Comparison of ENCODE assay signal across 8 cellular contexts in the genomic region with DNA sequence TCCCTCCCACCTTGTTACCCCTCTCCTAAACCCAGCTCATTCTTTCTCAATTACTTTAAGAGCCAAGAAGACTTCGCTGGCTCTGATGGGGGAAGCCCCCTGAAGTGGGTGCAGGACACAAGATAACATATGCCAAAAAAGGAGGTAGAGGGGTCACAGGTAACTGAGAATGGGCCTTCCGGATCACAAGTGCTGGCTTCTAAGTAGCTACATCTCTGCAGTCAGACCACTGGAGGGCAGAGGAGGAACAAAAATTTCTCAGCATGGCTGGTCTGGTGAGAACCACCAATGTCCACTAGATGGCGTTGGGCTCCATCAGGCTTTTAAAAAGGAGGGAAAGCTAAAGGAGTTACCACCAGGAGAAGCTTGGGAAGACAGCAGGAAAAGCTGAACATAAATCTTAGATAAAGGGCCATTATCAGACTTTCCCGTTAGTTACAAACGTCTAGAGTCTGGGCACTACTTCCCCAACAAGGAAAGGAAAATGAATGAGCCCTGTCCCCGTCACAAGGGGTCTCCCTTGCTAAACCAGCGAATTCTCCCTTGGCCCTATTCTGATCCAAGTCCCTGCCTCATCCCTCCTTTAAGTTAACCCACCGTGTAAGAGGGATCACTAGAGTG. TPM values are rescaled to one million over a fixed set of nuclear protein-coding genes. Genes with fewer than 3 reads are reported as not detected.
DNase-seq lines count a peak whose midpoint lies in the region; ATAC-seq, FAIRE-seq and TF ChIP-seq lines count a peak whose summit lies in the region.

No MANE protein-coding gene starts in this region.

- no peaks in the 10 kb centered on the region; a peak in 1 of 5 replicates for H3K27me3 ChIP-seq in HepG2 (ENCODE audit: control insufficient read depth in 1 of 2, insufficient read depth in 2 of 2, low read length in 2 of 2)

- FAIRE-seq in HepG2 (lab: Jason Lieb, UNC): peak; percentile 99

- WGBS in HepG2 (ENCODE audit: low lambda C conversion rate): 44% methylated on average over 8 of the region's 8 CpGs

- H3K9me3 ChIP-seq in HepG2 (ENCODE audit: low read length): no peaks in the 10 kb centered on the region

- CTCF ChIA-PET in HepG2 (lab: Yijun Ruan, JAX; ENCODE audit: low intra/inter-chr PET ratio, low total read pairs): interaction anchor here (0.6 to 4.5 kb wide), 18 partner anchors 9 to 512 kb away, joined by 3 to 34 read pairs (median 4); partner anchors contain the start of genes ACIN1, C14orf119 and CDH24

- DNase-seq in T-helper 22 cell (ENCODE audit: low read depth): peak; percentile 44
- DNase-seq in central memory CD4-positive, alpha-beta T cell: peak; percentile 73
- peak; percentile 98 for DNase-seq in HepG2 (ENCODE audit: low spot score)
- DNase-seq in stimulated activated CD4-positive, alpha-beta T cell treated with anti-CD3 and anti-CD28 coated beads, TNF-alpha, amount 100 ng/mL, for 1 hour (ENCODE audit: low read depth in 3 of 3, low spot score in 1 of 3): peak; percentile 30 to 47 (median 39)
- DNase-seq in amniotic stem cell (lab: John Stamatoyannopoulos, UW): no peak
- DNase-seq in SKM-1 (lab: John Stamatoyannopoulos, UW; ENCODE audit: unreplicated experiment): no peak

- no peak overlapping the region for H3K9ac ChIP-seq in HepG2 (ENCODE audit: insufficient read depth, low read depth, low read length)

- H3K4me2 ChIP-seq in HepG2 (ENCODE audit: low read depth, low read length): peak overlapping the region; percentile 21; the same call in 1 of the 2 replicates

- H2AFZ ChIP-seq in HepG2 (ENCODE audit: low read length): no peak overlapping the region

- peak; percentile 94 for TF ChIP-seq RAD21 in HepG2 (CRISPR knock-in tag; IDR thresholded peaks at IDR 0.05)

- POLR2A ChIA-PET in HepG2 (lab: Yijun Ruan, JAX): interaction anchor here (0.6 to 2.0 kb wide), 33 partner anchors 9 to 1144 kb away, joined by 3 to 80 read pairs (median 4); partner anchors contain the start of genes ACIN1, AJUBA, BCL2L2 and C14orf119

- peaks cover 42 to 72% of the 10 kb centered on the region in 2 experiments for H3K36me3 ChIP-seq in HepG2 (replicated peaks in 1 of 2; ENCODE audit: control insufficient read depth in 1 of 2, insufficient read depth in 2 of 2, low read length in 2 of 2)

- TF ChIP-seq CTCF in HepG2 (CRISPR knock-in tag; IDR thresholded peaks at IDR 0.05): peak; percentile 99

- H3K4me1 ChIP-seq in HepG2 (ENCODE audit: insufficient read depth, low read length): peaks cover 42% of the 10 kb centered on the region

- peaks cover 45% of the 10 kb centered on the region for H3K79me2 ChIP-seq in HepG2 (ENCODE audit: insufficient read depth, low read length)

- TF ChIP-seq POLR2A in HepG2 (IDR thresholded peaks at IDR 0.05; ENCODE audit: insufficient read depth in 1 of 2, low read depth in 2 of 2, low read length in 2 of 2): peak in 1 of 2 experiments; percentile 24; a peak in 2 of 4 replicates

- ATAC-seq in GM18498 (IDR thresholded peaks at IDR 0.05; ENCODE audit: unreplicated experiment) (peak; percentile 80), HG03095 (IDR thresholded peaks at IDR 0.05; ENCODE audit: unreplicated experiment) (peak; percentile 61), HepG2 (peak; percentile 79)

- H4K20me1 ChIP-seq in HepG2 (ENCODE audit: insufficient read depth, low read length): peaks cover 12% of the 10 kb centered on the region

- BruUV-seq in HepG2 (replicated peaks; lab: Mats Ljungman, UMichigan): TSS peak; percentile 6

- no peak overlapping the region for H3K4me3 ChIP-seq in HepG2 (replicated peaks in 1 of 3; ENCODE audit: insufficient read depth in 1 of 3, low read depth in 2 of 3, low read length in 3 of 3)

- no peak; a peak in 1 of 4 replicates for TF ChIP-seq EP300 in HepG2 (IDR thresholded peaks at IDR 0.05; ENCODE audit: low read depth in 2 of 2, low read length in 2 of 2)
- TF ChIP-seq EP300 in HepG2 (CRISPR knock-in tag; IDR thresholded peaks at IDR 0.05; ENCODE audit: borderline replicate concordance): no peak

- H3K27ac ChIP-seq in HepG2 (ENCODE audit: extremely low read length, insufficient read depth, low read length): peak overlapping the region; percentile 5

- intact Hi-C loops in HepG2 (cut with micrococcal nuclease; ENCODE audit: unreplicated experiment): loop anchor here (1.0 to 2.0 kb wide), 3 partner anchors 8 to 118 kb away; no protein-coding TSS in a partner anchor

- in situ Hi-C loops in HepG2 (cut with HindIII; ENCODE audit: extremely low pct_ligation_motif_present, low pct_unique_long_range_greater_than_20kb): loop anchor here (5.0 kb wide), 1 partner anchor 38 kb away; no protein-coding TSS in a partner anchor

RNA-seq across cellular contexts. Expression of gene CDH24, which starts 11.6 kb away (rescaled TPM):
- 0.41 and 0.69 TPM in 2 replicates for total RNA-seq in HepG2 (2016; rRNA removed; fragmentation: Illumina TruSeq; extraction: Trizol)
- total RNA-seq in HepG2 (2016; cell fraction: cytosol; rRNA removed; fragmentation: Illumina TruSeq; extraction: Trizol; ENCODE audit: low read depth): 0.35 and 0.40 TPM in 2 replicates
- 0.45 and 0.76 TPM in 2 replicates for total RNA-seq in HepG2 (2016; cell fraction: insoluble cytoplasmic fraction; rRNA removed; fragmentation: Illumina TruSeq; extraction: Trizol)
- total RNA-seq in HepG2 (2016; cell fraction: membrane; rRNA removed; fragmentation: Illumina TruSeq; extraction: Trizol): 1.1 and 1.2 TPM in 2 replicates
- total RNA-seq in HepG2 (2016; cell fraction: nucleus; rRNA removed; fragmentation: Illumina TruSeq; extraction: Trizol): 0.56 and 0.59 TPM in 2 replicates
- polyA plus RNA-seq in HepG2 (2011; rRNA removed): 0.99 and 1.2 TPM in 2 replicates
- 0.41 and 0.76 TPM in 2 replicates for polyA plus RNA-seq in HepG2 (2011; cell fraction: cytosol; rRNA removed)
- polyA plus RNA-seq in HepG2 (2011; cell fraction: nucleus; rRNA removed): 6.5 and 6.6 TPM in 2 replicates
- 0.50 and 0.55 TPM in 2 replicates for polyA plus RNA-seq in HepG2 (2012)
- polyA plus RNA-seq in HepG2 (2016; cell fraction: cytosol; fragmentation: Illumina TruSeq; extraction: Trizol; ENCODE audit: low read depth): 0.59 and 0.70 TPM in 2 replicates
- 0.41 and 0.73 TPM in 2 replicates for polyA plus RNA-seq in HepG2 (2016; cell fraction: insoluble cytoplasmic fraction; fragmentation: Illumina TruSeq; extraction: Trizol; ENCODE audit: low read depth)
- polyA plus RNA-seq in HepG2 (2016; cell fraction: membrane; fragmentation: Illumina TruSeq; extraction: Trizol; ENCODE audit: low read depth): 1.0 and 1.2 TPM in 2 replicates
- 2.5 and 2.8 TPM in 2 replicates for polyA plus RNA-seq in HepG2 (2016; cell fraction: nucleus; fragmentation: Illumina TruSeq; extraction: Trizol; ENCODE audit: insufficient read depth, low read depth)
- 1.1 and 16.3 TPM in 2 replicates for polyA minus RNA-seq in HepG2 (2011; rRNA and poly(A)+ RNA removed; ENCODE audit: low replicate concordance)
- 0.40 and 0.44 TPM in 2 replicates for polyA minus RNA-seq in HepG2 (2011; cell fraction: cytosol; rRNA and poly(A)+ RNA removed)
- polyA minus RNA-seq in HepG2 (2011; cell fraction: nucleus; rRNA and poly(A)+ RNA removed): 0.90 and 0.99 TPM in 2 replicates

RNA-seq across cellular contexts. Expression of gene ACIN1, which starts 26.0 kb away (rescaled TPM):
- total RNA-seq in HepG2 (2016; rRNA removed; fragmentation: Illumina TruSeq; extraction: Trizol): 102 and 165 TPM in 2 replicates
- total RNA-seq in HepG2 (2016; cell fraction: cytosol; rRNA removed; fragmentation: Illumina TruSeq; extraction: Trizol; ENCODE audit: low read depth): 71.3 and 71.5 TPM in 2 replicates
- 79.7 and 163 TPM in 2 replicates for total RNA-seq in HepG2 (2016; cell fraction: insoluble cytoplasmic fraction; rRNA removed; fragmentation: Illumina TruSeq; extraction: Trizol)
- 59.8 and 62.7 TPM in 2 replicates for total RNA-seq in HepG2 (2016; cell fraction: membrane; rRNA removed; fragmentation: Illumina TruSeq; extraction: Trizol)
- 344 and 371 TPM in 2 replicates for total RNA-seq in HepG2 (2016; cell fraction: nucleus; rRNA removed; fragmentation: Illumina TruSeq; extraction: Trizol)
- polyA plus RNA-seq in HepG2 (2011; rRNA removed): 183 and 222 TPM in 2 replicates
- polyA plus RNA-seq in HepG2 (2011; cell fraction: cytosol; rRNA removed): 64.2 and 64.8 TPM in 2 replicates
- polyA plus RNA-seq in HepG2 (2011; cell fraction: nucleus; rRNA removed): 997 and 1,030 TPM in 2 replicates
- polyA plus RNA-seq in HepG2 (2012): 155 and 156 TPM in 2 replicates
- 17.6 and 21.0 TPM in 2 replicates for polyA plus RNA-seq in HepG2 (2016; cell fraction: cytosol; fragmentation: Illumina TruSeq; extraction: Trizol; ENCODE audit: low read depth)
- 105 and 132 TPM in 2 replicates for polyA plus RNA-seq in HepG2 (2016; cell fraction: insoluble cytoplasmic fraction; fragmentation: Illumina TruSeq; extraction: Trizol; ENCODE audit: low read depth)
- 29.3 and 37.8 TPM in 2 replicates for polyA plus RNA-seq in HepG2 (2016; cell fraction: membrane; fragmentation: Illumina TruSeq; extraction: Trizol; ENCODE audit: low read depth)
- polyA plus RNA-seq in HepG2 (2016; cell fraction: nucleus; fragmentation: Illumina TruSeq; extraction: Trizol; ENCODE audit: insufficient read depth, low read depth): 1,263 and 1,283 TPM in 2 replicates
- polyA minus RNA-seq in HepG2 (2011; rRNA and poly(A)+ RNA removed; ENCODE audit: low replicate concordance): 122 and 152 TPM in 2 replicates
- polyA minus RNA-seq in HepG2 (2011; cell fraction: cytosol; rRNA and poly(A)+ RNA removed): 39.4 and 46.3 TPM in 2 replicates
- polyA minus RNA-seq in HepG2 (2011; cell fraction: nucleus; rRNA and poly(A)+ RNA removed): 630 and 693 TPM in 2 replicates

RNA-seq across cellular contexts. Expression of gene C14orf119, which starts 26.4 kb away (rescaled TPM):
- 206 and 299 TPM in 2 replicates for total RNA-seq in HepG2 (2016; rRNA removed; fragmentation: Illumina TruSeq; extraction: Trizol)
- total RNA-seq in HepG2 (2016; cell fraction: cytosol; rRNA removed; fragmentation: Illumina TruSeq; extraction: Trizol; ENCODE audit: low read depth): 51.0 and 54.6 TPM in 2 replicates
- 204 and 326 TPM in 2 replicates for total RNA-seq in HepG2 (2016; cell fraction: insoluble cytoplasmic fraction; rRNA removed; fragmentation: Illumina TruSeq; extraction: Trizol)
- total RNA-seq in HepG2 (2016; cell fraction: membrane; rRNA removed; fragmentation: Illumina TruSeq; extraction: Trizol): 66.2 and 72.9 TPM in 2 replicates
- 67.0 and 72.0 TPM in 2 replicates for total RNA-seq in HepG2 (2016; cell fraction: nucleus; rRNA removed; fragmentation: Illumina TruSeq; extraction: Trizol)
- 104 and 117 TPM in 2 replicates for polyA plus RNA-seq in HepG2 (2011; rRNA removed)
- polyA plus RNA-seq in HepG2 (2011; cell fraction: cytosol; rRNA removed): 125 and 157 TPM in 2 replicates
- polyA plus RNA-seq in HepG2 (2011; cell fraction: nucleus; rRNA removed): 52.9 and 72.4 TPM in 2 replicates
- 79.1 and 104 TPM in 2 replicates for polyA plus RNA-seq in HepG2 (2012)
- polyA plus RNA-seq in HepG2 (2016; cell fraction: cytosol; fragmentation: Illumina TruSeq; extraction: Trizol; ENCODE audit: low read depth): 39.1 and 40.5 TPM in 2 replicates
- 290 and 316 TPM in 2 replicates for polyA plus RNA-seq in HepG2 (2016; cell fraction: insoluble cytoplasmic fraction; fragmentation: Illumina TruSeq; extraction: Trizol; ENCODE audit: low read depth)
- 46.1 and 51.5 TPM in 2 replicates for polyA plus RNA-seq in HepG2 (2016; cell fraction: membrane; fragmentation: Illumina TruSeq; extraction: Trizol; ENCODE audit: low read depth)
- 112 and 120 TPM in 2 replicates for polyA plus RNA-seq in HepG2 (2016; cell fraction: nucleus; fragmentation: Illumina TruSeq; extraction: Trizol; ENCODE audit: insufficient read depth, low read depth)
- 101 and 161 TPM in 2 replicates for polyA minus RNA-seq in HepG2 (2011; rRNA and poly(A)+ RNA removed; ENCODE audit: low replicate concordance)
- polyA minus RNA-seq in HepG2 (2011; cell fraction: cytosol; rRNA and poly(A)+ RNA removed): 54.7 and 61.1 TPM in 2 replicates
- 24.1 and 38.5 TPM in 2 replicates for polyA minus RNA-seq in HepG2 (2011; cell fraction: nucleus; rRNA and poly(A)+ RNA removed)

RNA-seq across cellular contexts. Expression of gene PSMB11, which starts 26.9 kb away (rescaled TPM):
- total RNA-seq in HepG2 (2016; rRNA removed; fragmentation: Illumina TruSeq; extraction: Trizol): not detected in 2 replicates
- not detected in 2 replicates for total RNA-seq in HepG2 (2016; cell fraction: cytosol; rRNA removed; fragmentation: Illumina TruSeq; extraction: Trizol; ENCODE audit: low read depth)
- total RNA-seq in HepG2 (2016; cell fraction: insoluble cytoplasmic fraction; rRNA removed; fragmentation: Illumina TruSeq; extraction: Trizol): not detected in 2 replicates
- total RNA-seq in HepG2 (2016; cell fraction: membrane; rRNA removed; fragmentation: Illumina TruSeq; extraction: Trizol): not detected in 2 replicates
- total RNA-seq in HepG2 (2016; cell fraction: nucleus; rRNA removed; fragmentation: Illumina TruSeq; extraction: Trizol): not detected in 2 replicates
- polyA plus RNA-seq in HepG2 (2011; rRNA removed): not detected in 2 replicates
- polyA plus RNA-seq in HepG2 (2011; cell fraction: cytosol; rRNA removed): not detected in 2 replicates
- not detected in 2 replicates for polyA plus RNA-seq in HepG2 (2011; cell fraction: nucleus; rRNA removed)
- polyA plus RNA-seq in HepG2 (2012): not detected in 2 replicates
- not detected in 2 replicates for polyA plus RNA-seq in HepG2 (2016; cell fraction: cytosol; fragmentation: Illumina TruSeq; extraction: Trizol; ENCODE audit: low read depth)
- polyA plus RNA-seq in HepG2 (2016; cell fraction: insoluble cytoplasmic fraction; fragmentation: Illumina TruSeq; extraction: Trizol; ENCODE audit: low read depth): not detected in 2 replicates
- polyA plus RNA-seq in HepG2 (2016; cell fraction: membrane; fragmentation: Illumina TruSeq; extraction: Trizol; ENCODE audit: low read depth): not detected in 2 replicates
- polyA plus RNA-seq in HepG2 (2016; cell fraction: nucleus; fragmentation: Illumina TruSeq; extraction: Trizol; ENCODE audit: insufficient read depth, low read depth): not detected in 2 replicates
- polyA minus RNA-seq in HepG2 (2011; rRNA and poly(A)+ RNA removed; ENCODE audit: low replicate concordance): 0.10 TPM in 1 of 2 replicates, not detected in the other
- not detected in 2 replicates for polyA minus RNA-seq in HepG2 (2011; cell fraction: cytosol; rRNA and poly(A)+ RNA removed)
- not detected in 2 replicates for polyA minus RNA-seq in HepG2 (2011; cell fraction: nucleus; rRNA and poly(A)+ RNA removed)

RNA-seq across cellular contexts. Expression of gene PSMB5, which starts 34.2 kb away (rescaled TPM):
- total RNA-seq in HepG2 (2016; rRNA removed; fragmentation: Illumina TruSeq; extraction: Trizol): 871 and 1,316 TPM in 2 replicates
- total RNA-seq in HepG2 (2016; cell fraction: cytosol; rRNA removed; fragmentation: Illumina TruSeq; extraction: Trizol; ENCODE audit: low read depth): 296 and 327 TPM in 2 replicates
- 923 and 1,358 TPM in 2 replicates for total RNA-seq in HepG2 (2016; cell fraction: insoluble cytoplasmic fraction; rRNA removed; fragmentation: Illumina TruSeq; extraction: Trizol)
- 499 and 543 TPM in 2 replicates for total RNA-seq in HepG2 (2016; cell fraction: membrane; rRNA removed; fragmentation: Illumina TruSeq; extraction: Trizol)
- 325 and 326 TPM in 2 replicates for total RNA-seq in HepG2 (2016; cell fraction: nucleus; rRNA removed; fragmentation: Illumina TruSeq; extraction: Trizol)
- polyA plus RNA-seq in HepG2 (2011; rRNA removed): 566 and 705 TPM in 2 replicates
- 909 and 1,129 TPM in 2 replicates for polyA plus RNA-seq in HepG2 (2011; cell fraction: cytosol; rRNA removed)
- 173 and 191 TPM in 2 replicates for polyA plus RNA-seq in HepG2 (2011; cell fraction: nucleus; rRNA removed)
- 459 and 476 TPM in 2 replicates for polyA plus RNA-seq in HepG2 (2012)
- 281 and 292 TPM in 2 replicates for polyA plus RNA-seq in HepG2 (2016; cell fraction: cytosol; fragmentation: Illumina TruSeq; extraction: Trizol; ENCODE audit: low read depth)
- 1,127 and 1,228 TPM in 2 replicates for polyA plus RNA-seq in HepG2 (2016; cell fraction: insoluble cytoplasmic fraction; fragmentation: Illumina TruSeq; extraction: Trizol; ENCODE audit: low read depth)
- polyA plus RNA-seq in HepG2 (2016; cell fraction: membrane; fragmentation: Illumina TruSeq; extraction: Trizol; ENCODE audit: low read depth): 411 and 426 TPM in 2 replicates
- polyA plus RNA-seq in HepG2 (2016; cell fraction: nucleus; fragmentation: Illumina TruSeq; extraction: Trizol; ENCODE audit: insufficient read depth, low read depth): 421 and 445 TPM in 2 replicates
- polyA minus RNA-seq in HepG2 (2011; rRNA and poly(A)+ RNA removed; ENCODE audit: low replicate concordance): 455 and 971 TPM in 2 replicates
- 370 and 379 TPM in 2 replicates for polyA minus RNA-seq in HepG2 (2011; cell fraction: cytosol; rRNA and poly(A)+ RNA removed)
- polyA minus RNA-seq in HepG2 (2011; cell fraction: nucleus; rRNA and poly(A)+ RNA removed): 156 and 157 TPM in 2 replicates

Comparison
In these comparisons a context has a peak if more than half of its experiments do, and no peak if none do; other contexts are left out.
1. DNase-seq: peak in T-helper 22 cell (single experiment), central memory CD4-positive, alpha-beta T cell (single experiment), HepG2 (single experiment) and stimulated activated CD4-positive, alpha-beta T cell treated with anti-CD3 and anti-CD28 coated beads, TNF-alpha, amount 100 ng/mL, for 1 hour (3 of 3); none in amniotic stem cell (single experiment) and SKM-1 (single experiment).
2. Peak in every context shown above with its lines, with median percentiles within 50 percentile points of each other: ATAC-seq.